1 cellular context compared by ENCODE assay signal in the genomic region with DNA sequence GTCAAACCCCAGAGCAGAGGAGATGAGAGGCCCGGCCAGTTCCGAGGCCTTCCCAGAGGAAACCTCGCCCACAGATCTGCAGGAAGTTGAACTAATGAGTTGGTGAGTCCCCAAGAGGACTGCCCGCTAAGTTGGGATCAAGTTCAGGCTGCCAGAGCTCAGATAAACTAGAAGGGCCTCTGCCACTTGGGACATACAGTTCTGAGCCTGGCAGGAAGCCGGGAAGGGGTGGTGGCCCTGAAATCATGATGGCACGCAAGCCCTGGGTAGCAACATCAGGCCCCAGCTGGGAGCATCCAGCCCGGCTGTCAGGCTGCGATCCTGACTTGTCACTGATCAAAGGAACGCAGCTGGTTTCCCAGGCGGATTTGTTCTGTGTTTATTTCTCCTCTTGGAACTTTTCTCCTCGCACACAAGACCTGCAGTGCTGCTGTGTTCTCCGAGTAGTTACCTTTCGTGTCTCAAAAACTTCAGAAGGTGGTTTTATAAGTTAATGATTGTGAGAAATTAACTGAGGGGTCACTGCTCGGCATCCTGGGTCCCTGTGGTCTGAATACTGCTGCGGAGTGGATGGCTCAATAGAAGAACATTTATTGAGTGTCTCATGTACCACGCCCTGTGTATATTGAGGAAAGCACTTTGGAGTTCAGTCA.
TF ChIP-seq lines count a peak whose summit lies in the region.

No MANE protein-coding gene starts in this region.

TF ChIP-seq in IMR-90, 13 proteins besides CTCF, POLR2A, EP300 and RAD21:
- TF ChIP-seq RCOR1 (IDR thresholded peaks at IDR 0.05; ENCODE audit: insufficient replicate concordance, low read length) (no peak), FOS (IDR thresholded peaks at IDR 0.05; ENCODE audit: low read depth, low read length) (no peak), MAFK (IDR thresholded peaks at IDR 0.05; ENCODE audit: low read depth, low read length) (no peak), BHLHE40 (IDR thresholded peaks at IDR 0.05; ENCODE audit: low read depth, low read length) (no peak), NFE2L2 (IDR thresholded peaks at IDR 0.05; ENCODE audit: low read depth, low read length) (no peak), CEBPB (IDR thresholded peaks at IDR 0.05; ENCODE audit: low read depth, low read length) (no peak)
- TF ChIP-seq, protein P1, sequence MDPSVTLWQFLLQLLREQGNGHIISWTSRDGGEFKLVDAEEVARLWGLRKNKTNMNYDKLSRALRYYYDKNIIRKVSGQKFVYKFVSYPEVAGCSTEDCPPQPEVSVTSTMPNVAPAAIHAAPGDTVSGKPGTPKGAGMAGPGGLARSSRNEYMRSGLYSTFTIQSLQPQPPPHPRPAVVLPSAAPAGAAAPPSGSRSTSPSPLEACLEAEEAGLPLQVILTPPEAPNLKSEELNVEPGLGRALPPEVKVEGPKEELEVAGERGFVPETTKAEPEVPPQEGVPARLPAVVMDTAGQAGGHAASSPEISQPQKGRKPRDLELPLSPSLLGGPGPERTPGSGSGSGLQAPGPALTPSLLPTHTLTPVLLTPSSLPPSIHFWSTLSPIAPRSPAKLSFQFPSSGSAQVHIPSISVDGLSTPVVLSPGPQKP (IDR thresholded peaks at IDR 0.05; ENCODE audit: borderline replicate concordance, low read depth, low read length) = no peak
